In the genomic region with DNA sequence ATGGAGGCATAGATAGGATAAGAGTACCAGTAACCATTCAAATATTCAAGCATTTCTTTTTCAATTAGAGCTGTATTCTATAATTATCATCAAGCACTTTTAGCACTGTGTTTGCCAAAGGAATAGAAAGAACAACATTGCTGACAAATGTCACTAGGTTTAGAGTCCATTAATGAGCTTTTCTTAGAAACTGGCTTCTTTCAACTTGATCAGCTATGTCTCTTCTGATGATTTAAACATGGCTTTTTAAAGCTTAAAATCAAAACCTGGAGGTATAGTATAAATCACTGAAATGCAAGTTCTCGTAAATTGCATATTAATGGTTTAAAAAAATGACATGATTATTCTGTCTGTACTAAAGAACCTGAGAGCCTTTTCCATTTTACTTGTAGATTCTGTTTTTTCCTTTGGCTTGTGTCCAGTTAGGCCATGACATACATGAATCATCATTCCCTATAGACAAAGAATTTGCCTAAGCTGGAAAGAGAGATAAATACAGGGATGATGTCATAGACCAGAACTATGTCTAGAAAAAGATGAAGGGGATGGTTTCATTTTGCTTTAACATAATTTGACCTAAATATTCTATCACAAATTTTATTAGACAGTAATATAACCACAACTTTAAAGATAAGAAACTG, we compare ENCODE assay signal across 13 cellular contexts.
A peak's percentile ranks its signal among the peaks of the same experiment; 100 is the strongest.
DNase-seq lines count a peak whose midpoint lies in the region; ATAC-seq and TF ChIP-seq lines count a peak whose summit lies in the region.
"Had no signal": no experiment of that assay in that cellular context is flagged by ENCODE, and none has a peak within 500 bp of the region (broad histone marks: within the 10 kb centered on the region; RNA-seq: fewer than 3 reads in every experiment).

No MANE protein-coding gene starts in this region.

- no peak overlapping the region for H2BK15ac ChIP-seq in mesenchymal stem cell (ENCODE audit: low read depth, poor library complexity, severe bottlenecking)

- in situ Hi-C loops in astrocyte of the spinal cord (cut with HindIII; ENCODE audit: low sequenced_read_pairs): no loop called here

- peak overlapping the region; percentile 40 for H3K27ac ChIP-seq in mesenchymal stem cell (ENCODE audit: low read length, poor library complexity, severe bottlenecking)
- H3K27ac ChIP-seq in gastroesophageal sphincter: no peak overlapping the region
- H3K27ac ChIP-seq: psoas muscle had no signal

- no peak for TF ChIP-seq POLR2A in gastroesophageal sphincter (IDR thresholded peaks at IDR 0.05)

- no peaks in the 10 kb centered on the region for H3K9me3 ChIP-seq in mesenchymal stem cell (ENCODE audit: control insufficient read depth, low read length)
- no peaks in the 10 kb centered on the region for H3K9me3 ChIP-seq in gastroesophageal sphincter
- H3K9me3 ChIP-seq: psoas muscle had no signal

- no peak for TF ChIP-seq CTCF in astrocyte of the spinal cord (IDR thresholded peaks at IDR 0.05; ENCODE audit: low read depth, low read length)
- no peak for TF ChIP-seq CTCF in gastroesophageal sphincter (IDR thresholded peaks at IDR 0.05)

- WGBS in mesenchymal stem cell: no CpG with 5 or more reads among the region's 1 CpG
- WGBS in gastroesophageal sphincter (ENCODE audit: low coverage in 1 of 2), 2 donors: 43 to 53% methylated on average over 1 of the region's 1 CpG

- DNase-seq in DMS153 treated with DMSO at 0.1 percent for 48 hours (lab: John Stamatoyannopoulos, UW; ENCODE audit: unreplicated experiment) (peak; percentile 21), NCI-H146 treated with DMSO at 0.1 percent for 48 hours (lab: John Stamatoyannopoulos, UW; ENCODE audit: unreplicated experiment) (peak; percentile 23), astrocyte of the spinal cord (ENCODE audit: low read depth, low spot score) (peak; percentile 91), mesenchymal stem cell (peak; percentile 89), NCI-H82 treated with DMSO at 0.1 percent for 48 hours (lab: John Stamatoyannopoulos, UW; ENCODE audit: unreplicated experiment) (no peak), activated gamma-delta T cell treated with Interleukin-2 at 50 U/mL for 16 hours (no peak)
- DNase-seq in activated naive CD4-positive, alpha-beta T cell treated with anti-CD3 and anti-CD28 coated beads, Interleukin-2, amount 50 U/mL, for 72 hours (ENCODE audit: low spot score in 2 of 2): no peak
- DNase-seq: activated T-cell treated with anti-CD3 and anti-CD28 coated beads for 4 hours, cortex of kidney, GDM1, left cardiac atrium, psoas muscle had no signal

- no peak overlapping the region for H4K91ac ChIP-seq in mesenchymal stem cell (ENCODE audit: low read length)

- H4K8ac ChIP-seq in mesenchymal stem cell (ENCODE audit: low read length): no peak overlapping the region

- no peaks in the 10 kb centered on the region for H3K27me3 ChIP-seq in mesenchymal stem cell (ENCODE audit: control insufficient read depth in 1 of 2, insufficient read depth in 1 of 2, low read length in 2 of 2)
- no peaks in the 10 kb centered on the region for H3K27me3 ChIP-seq in gastroesophageal sphincter

- no peaks in the 10 kb centered on the region for H3K36me3 Mint-ChIP-seq in activated naive CD4-positive, alpha-beta T cell treated with anti-CD3 and anti-CD28 coated beads, Interleukin-2, amount 50 U/mL, for 72 hours

- no peak overlapping the region for H2BK12ac ChIP-seq in mesenchymal stem cell (ENCODE audit: low read length in 2 of 2)

- no peak for TF ChIP-seq EP300 in gastroesophageal sphincter (IDR thresholded peaks at IDR 0.05)

- no peak overlapping the region for H2AK5ac ChIP-seq in mesenchymal stem cell (ENCODE audit: low read length, severe bottlenecking)

- no peak overlapping the region for H2AFZ ChIP-seq in mesenchymal stem cell (ENCODE audit: low read depth, low read length)

- no peaks in the 10 kb centered on the region for H3K4me1 ChIP-seq in mesenchymal stem cell (ENCODE audit: control insufficient read depth, insufficient read depth, low read depth, low read length)
- peaks cover 0 to 10% (median 0%) of the 10 kb centered on the region in 3 donors for H3K4me1 ChIP-seq in gastroesophageal sphincter
- H3K4me1 ChIP-seq: psoas muscle had no signal

- H3K9me3 Mint-ChIP-seq in activated naive CD4-positive, alpha-beta T cell treated with anti-CD3 and anti-CD28 coated beads, Interleukin-2, amount 50 U/mL, for 72 hours: peaks cover 0 to 4% of the 10 kb centered on the region in 2 donors

- H3K4me2 ChIP-seq in mesenchymal stem cell (ENCODE audit: low read length, poor library complexity, severe bottlenecking): no peak overlapping the region

- peak overlapping the region; percentile 46 for H3K9ac ChIP-seq in mesenchymal stem cell (ENCODE audit: low read length)

- no peak overlapping the region for H3K27ac Mint-ChIP-seq in activated naive CD4-positive, alpha-beta T cell treated with anti-CD3 and anti-CD28 coated beads, Interleukin-2, amount 50 U/mL, for 72 hours

- H3K4me3 ChIP-seq in astrocyte of the spinal cord (ENCODE audit: low read depth, low read length) (no peak overlapping the region), mesenchymal stem cell (ENCODE audit: insufficient read depth in 1 of 2, low read depth in 1 of 2, low read length in 2 of 2) (no peak overlapping the region), gastroesophageal sphincter (no peak overlapping the region)
- H3K4me3 ChIP-seq: psoas muscle had no signal

- no peak overlapping the region for H3K14ac ChIP-seq in mesenchymal stem cell (ENCODE audit: low read length in 2 of 2)

- H2BK5ac ChIP-seq in mesenchymal stem cell (ENCODE audit: low read depth, low read length, poor library complexity, severe bottlenecking): no peak overlapping the region

- no peaks in the 10 kb centered on the region for H3K36me3 ChIP-seq in mesenchymal stem cell (ENCODE audit: control insufficient read depth in 1 of 2, insufficient read depth in 2 of 2, low read depth in 1 of 2, low read length in 2 of 2)
- no peaks in the 10 kb centered on the region for H3K36me3 ChIP-seq in gastroesophageal sphincter

- H3K23ac ChIP-seq in mesenchymal stem cell (ENCODE audit: low read length in 2 of 2): no peak overlapping the region

- H3K18ac ChIP-seq in mesenchymal stem cell (ENCODE audit: low read depth in 1 of 2, low read length in 2 of 2): no peak overlapping the region

- H2BK120ac ChIP-seq in mesenchymal stem cell (ENCODE audit: low read depth, low read length): no peak overlapping the region

- H3K4ac ChIP-seq in mesenchymal stem cell (ENCODE audit: low read depth in 1 of 2, low read length in 2 of 2): no peak overlapping the region

- no peaks in the 10 kb centered on the region for H3K79me1 ChIP-seq in mesenchymal stem cell (replicated peaks; ENCODE audit: low read length, poor library complexity, severe bottlenecking)

- no peak for ATAC-seq in activated naive CD4-positive, alpha-beta T cell treated with anti-CD3 and anti-CD28 coated beads, Interleukin-2, amount 50 U/mL, for 72 hours
- no peak for ATAC-seq in gastroesophageal sphincter
- ATAC-seq: psoas muscle had no signal

Comparison
In these comparisons a context has a peak if more than half of its experiments do, and no peak if none do; other contexts are left out.
1. DNase-seq: peak in DMS153 treated with DMSO at 0.1 percent for 48 hours (single experiment), NCI-H146 treated with DMSO at 0.1 percent for 48 hours (single experiment), astrocyte of the spinal cord (single experiment) and mesenchymal stem cell (single experiment); none in activated naive CD4-positive, alpha-beta T cell treated with anti-CD3 and anti-CD28 coated beads, Interleukin-2, amount 50 U/mL, for 72 hours (0 of 2), NCI-H82 treated with DMSO at 0.1 percent for 48 hours (single experiment) and activated gamma-delta T cell treated with Interleukin-2 at 50 U/mL for 16 hours (single experiment).